ENCODE assay signal across 1 cellular context in the genomic region with DNA sequence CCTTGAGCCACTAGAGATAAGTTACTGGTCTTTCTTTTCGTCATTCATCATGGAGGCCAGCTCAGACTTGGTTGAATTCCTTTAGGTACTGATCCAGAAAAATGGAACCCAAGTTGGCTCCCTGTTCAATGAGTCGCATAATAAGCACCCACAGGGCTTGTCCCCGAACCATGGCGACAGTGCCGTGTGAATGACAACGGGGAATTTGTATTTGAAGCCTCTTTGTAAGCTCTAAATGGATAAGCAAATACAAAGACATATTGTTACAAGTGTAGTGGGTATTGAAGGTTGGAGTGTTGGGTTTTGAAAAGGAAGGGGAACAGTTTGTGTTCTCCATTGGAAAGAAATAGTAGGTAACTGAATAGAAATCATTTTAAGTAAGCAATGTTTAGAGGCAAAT.
TF ChIP-seq lines count a peak whose summit lies in the region.

No MANE protein-coding gene starts in this region.

TF ChIP-seq in GM23338, 12 proteins besides CTCF, POLR2A, EP300 and RAD21 (continued from another document):
- no peak for TF ChIP-seq ZNF114 (CRISPR knock-in tag; IDR thresholded peaks at IDR 0.05)
- TF ChIP-seq POLR2AphosphoS5 (IDR thresholded peaks at IDR 0.05; ENCODE audit: low read depth), result no peak
- no peak for TF ChIP-seq NANOG (IDR thresholded peaks at IDR 0.05; ENCODE audit: borderline replicate concordance)
- TF ChIP-seq, protein P1, sequence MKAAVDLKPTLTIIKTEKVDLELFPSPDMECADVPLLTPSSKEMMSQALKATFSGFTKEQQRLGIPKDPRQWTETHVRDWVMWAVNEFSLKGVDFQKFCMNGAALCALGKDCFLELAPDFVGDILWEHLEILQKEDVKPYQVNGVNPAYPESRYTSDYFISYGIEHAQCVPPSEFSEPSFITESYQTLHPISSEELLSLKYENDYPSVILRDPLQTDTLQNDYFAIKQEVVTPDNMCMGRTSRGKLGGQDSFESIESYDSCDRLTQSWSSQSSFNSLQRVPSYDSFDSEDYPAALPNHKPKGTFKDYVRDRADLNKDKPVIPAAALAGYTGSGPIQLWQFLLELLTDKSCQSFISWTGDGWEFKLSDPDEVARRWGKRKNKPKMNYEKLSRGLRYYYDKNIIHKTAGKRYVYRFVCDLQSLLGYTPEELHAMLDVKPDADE (IDR thresholded peaks at IDR 0.05), result no peak
- TF ChIP-seq EZH2 (IDR thresholded peaks at IDR 0.05; ENCODE audit: low read depth, unreplicated experiment), result no peak
- no peak for TF ChIP-seq ZNF331 (CRISPR knock-in tag; IDR thresholded peaks at IDR 0.05; ENCODE audit: low read depth)
TF ChIP-seq in GM23338: peak in this region for 0.
